In the genomic region with DNA sequence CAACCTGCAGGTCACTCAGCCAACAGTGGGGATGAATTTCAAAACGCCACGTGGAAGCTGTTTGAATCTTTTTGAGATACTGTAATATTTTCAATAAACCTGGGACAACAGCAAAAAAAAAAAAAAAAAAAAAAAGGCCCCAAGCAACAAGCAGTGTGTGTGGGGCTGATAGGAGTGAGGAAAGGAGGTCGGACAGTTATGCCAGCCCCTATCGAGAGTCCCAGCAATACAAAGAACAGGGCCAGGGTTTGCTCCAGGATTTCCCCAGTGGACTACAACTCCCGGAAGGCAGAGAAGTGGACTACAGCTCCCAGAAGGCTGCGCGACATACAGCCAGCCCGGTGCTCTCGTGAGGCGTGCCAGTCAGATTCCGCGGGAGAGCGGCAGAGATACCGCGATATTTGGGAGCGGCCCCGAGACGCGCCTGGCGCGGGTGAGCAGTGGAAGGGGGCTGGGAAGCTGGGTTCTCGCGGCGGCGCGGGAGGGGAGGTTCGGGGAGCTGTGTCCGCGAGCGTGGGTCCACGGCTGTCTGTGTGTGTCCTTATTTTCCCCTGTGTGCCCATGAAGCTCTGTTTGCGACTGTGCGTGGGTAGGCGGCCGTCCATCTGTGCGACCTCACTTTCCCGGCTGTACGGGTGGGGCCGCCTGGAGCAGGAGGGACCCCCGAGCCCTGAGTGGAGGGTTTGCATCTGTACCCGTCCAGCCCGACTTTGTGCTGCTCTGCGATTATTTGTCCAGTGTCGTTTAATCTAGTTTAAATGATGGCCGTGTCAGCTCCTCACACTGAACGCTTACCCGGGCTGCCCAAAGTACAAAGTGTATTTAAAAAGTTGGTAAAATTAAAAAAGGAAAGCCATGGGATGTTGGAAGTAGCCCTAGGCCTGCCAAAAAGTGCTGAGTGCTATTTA, we compare ENCODE assay signal across 8 cellular contexts. TPM values are rescaled to one million over a fixed set of nuclear protein-coding genes. Genes with fewer than 3 reads are reported as not detected.
DNase-seq lines count a peak whose midpoint lies in the region; ATAC-seq and TF ChIP-seq lines count a peak whose summit lies in the region.

A gene with protein sequence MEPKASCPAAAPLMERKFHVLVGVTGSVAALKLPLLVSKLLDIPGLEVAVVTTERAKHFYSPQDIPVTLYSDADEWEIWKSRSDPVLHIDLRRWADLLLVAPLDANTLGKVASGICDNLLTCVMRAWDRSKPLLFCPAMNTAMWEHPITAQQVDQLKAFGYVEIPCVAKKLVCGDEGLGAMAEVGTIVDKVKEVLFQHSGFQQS (plus strand): TSS at position 397 of the 908 bp plus-strand sequence. CDS start 4,729 bp downstream, outside the sequence.

- 0 out of 2 replicates have a peak, but pooled peaks cover 4% of the 10 kb centered on the region for H3F3A ChIP-seq in OCI-LY1 (ENCODE audit: insufficient read depth, low read length)

- TF ChIP-seq CTCF in OCI-LY1 (IDR thresholded peaks at IDR 0.05; ENCODE audit: low read length) = no peak

- H3K4me1 ChIP-seq in HUES64 (ENCODE audit: insufficient read depth, low read length) (no peaks in the 10 kb centered on the region; the same call in 1 of the 2 replicates), OCI-LY1 (ENCODE audit: insufficient read depth, low read length, severe bottlenecking) (peaks cover 22% of the 10 kb centered on the region), mesodermal cell (ENCODE audit: control insufficient read depth, insufficient read depth, low read length, poor library complexity, severe bottlenecking) (no peaks in the 10 kb centered on the region)

- no peak within 1 kb of the TSS for H2AFZ ChIP-seq in OCI-LY1 (ENCODE audit: low read length)

- 5% methylated on average over 47 of the region's 47 CpGs for WGBS in HUES64
- 0 to 2% methylated on average over 24 to 33 of the region's 47 CpGs for WGBS in mesodermal cell (ENCODE audit: insufficient coverage in 2 of 2), 2 experiments

- peak; percentile 96 for ATAC-seq in GM21447 (IDR thresholded peaks at IDR 0.05; ENCODE audit: unreplicated experiment)

- H3K27me3 ChIP-seq in HUES64 (ENCODE audit: insufficient read depth, low read length) = no peaks in the 10 kb centered on the region
- no peaks in the 10 kb centered on the region for H3K27me3 ChIP-seq in OCI-LY1 (ENCODE audit: insufficient read depth, low read length)

- peak within 1 kb of the TSS; percentile 76 for H3K27ac ChIP-seq in HUES64 (ENCODE audit: low read depth, low read length)
- H3K27ac ChIP-seq in OCI-LY1 (ENCODE audit: low read depth, low read length, poor library complexity, severe bottlenecking) = peak within 1 kb of the TSS; percentile 82
- H3K27ac ChIP-seq in mesodermal cell (ENCODE audit: low read depth, low read length, severe bottlenecking) = peak within 1 kb of the TSS; percentile 55

- H3K9me2 ChIP-seq in OCI-LY1 (ENCODE audit: low read depth, low read length) = no peaks in the 10 kb centered on the region

- H3K4me3 ChIP-seq in HUES64 (ENCODE audit: low read length) (peak within 1 kb of the TSS; percentile 99), OCI-LY1 (ENCODE audit: low read depth, low read length, poor library complexity, severe bottlenecking) (peak within 1 kb of the TSS; percentile 85), mesodermal cell (ENCODE audit: extremely low read depth, insufficient read depth, low read length, poor library complexity, severe bottlenecking) (peak within 1 kb of the TSS; percentile 84)

- no peaks in the 10 kb centered on the region for H4K20me1 ChIP-seq in OCI-LY1 (ENCODE audit: insufficient read depth, low read length)

- DNase-seq in Caki2 (ENCODE audit: low read depth) = peak; percentile 87
- DNase-seq in activated CD8-positive, alpha-beta memory T cell treated with anti-CD3 and anti-CD28 coated beads, Interleukin-2, amount 50 U/mL, for 4 hours = peak; percentile 94
- peak; percentile 84 to 85 for DNase-seq in stimulated activated CD8-positive, alpha-beta memory T cell treated with anti-CD3 and anti-CD28 coated beads, Interleukin-15, amount 100 ng/mL, for 4 hours (ENCODE audit: low read depth in 2 of 2)

- peak within 1 kb of the TSS; percentile 96 for H3K4me2 ChIP-seq in OCI-LY1 (ENCODE audit: low read length)

- H3K9me3 ChIP-seq in HUES64 (ENCODE audit: insufficient read depth, low read depth, low read length) (no peaks in the 10 kb centered on the region), OCI-LY1 (ENCODE audit: low read length) (no peaks in the 10 kb centered on the region), mesodermal cell (ENCODE audit: control insufficient read depth, low read length) (no peaks in the 10 kb centered on the region)

- in situ Hi-C loops in Caki2 (cut with HindIII; ENCODE audit: low pct_unique_long_range_greater_than_20kb, low sequenced_read_pairs) = no loop called here
- in situ Hi-C loops in endometrial microvascular endothelial cells (cut with HindIII; ENCODE audit: inconsistent ontology term, low pct_unique_long_range_greater_than_20kb, low sequenced_read_pairs) = no loop called here

- H3K79me2 ChIP-seq in OCI-LY1 (ENCODE audit: insufficient read depth, low read length) = peaks cover 7% of the 10 kb centered on the region; the same call in 1 of the 2 replicates

- peak within 1 kb of the TSS; percentile 100 for H3K9ac ChIP-seq in HUES64 (ENCODE audit: low read depth, low read length)
- H3K9ac ChIP-seq in OCI-LY1 (ENCODE audit: low read length) = peak within 1 kb of the TSS; percentile 97

- H3K36me3 ChIP-seq in HUES64 (ENCODE audit: insufficient read depth, low read length) (peaks cover 13% of the 10 kb centered on the region), OCI-LY1 (ENCODE audit: insufficient read depth, low read length) (peaks cover 29% of the 10 kb centered on the region), mesodermal cell (ENCODE audit: control insufficient read depth, insufficient read depth, low read length) (no peaks in the 10 kb centered on the region)

RNA-seq across cellular contexts. Expression of the gene that starts here (rescaled TPM):
- 22.8 and 38.3 TPM in 2 replicates for total RNA-seq in Caki2 (2014; rRNA removed; shearing (Covaris generic); ENCODE audit: low replicate concordance)
- polyA plus RNA-seq in HUES64 (2013, experiment 1 of 2) = 12.9 TPM
- 13.6 TPM for polyA plus RNA-seq in HUES64 (2013, experiment 2 of 2)
- total RNA-seq in endometrial microvascular endothelial cells (ENCODE audit: inconsistent ontology term) = 29.0 TPM
- 7.9 TPM for polyA plus RNA-seq in mesodermal cell (2013, experiment 1 of 2)
- 8.1 TPM for polyA plus RNA-seq in mesodermal cell (2013, experiment 2 of 2)

Comparison
In these comparisons a context has a peak if more than half of its experiments do, and no peak if none do; other contexts are left out.
1. Peak in every context shown above with its lines: DNase-seq, ATAC-seq, H3K4me3 ChIP-seq and H3K27ac ChIP-seq.